12 cellular contexts compared by ENCODE assay signal in the genomic region with DNA sequence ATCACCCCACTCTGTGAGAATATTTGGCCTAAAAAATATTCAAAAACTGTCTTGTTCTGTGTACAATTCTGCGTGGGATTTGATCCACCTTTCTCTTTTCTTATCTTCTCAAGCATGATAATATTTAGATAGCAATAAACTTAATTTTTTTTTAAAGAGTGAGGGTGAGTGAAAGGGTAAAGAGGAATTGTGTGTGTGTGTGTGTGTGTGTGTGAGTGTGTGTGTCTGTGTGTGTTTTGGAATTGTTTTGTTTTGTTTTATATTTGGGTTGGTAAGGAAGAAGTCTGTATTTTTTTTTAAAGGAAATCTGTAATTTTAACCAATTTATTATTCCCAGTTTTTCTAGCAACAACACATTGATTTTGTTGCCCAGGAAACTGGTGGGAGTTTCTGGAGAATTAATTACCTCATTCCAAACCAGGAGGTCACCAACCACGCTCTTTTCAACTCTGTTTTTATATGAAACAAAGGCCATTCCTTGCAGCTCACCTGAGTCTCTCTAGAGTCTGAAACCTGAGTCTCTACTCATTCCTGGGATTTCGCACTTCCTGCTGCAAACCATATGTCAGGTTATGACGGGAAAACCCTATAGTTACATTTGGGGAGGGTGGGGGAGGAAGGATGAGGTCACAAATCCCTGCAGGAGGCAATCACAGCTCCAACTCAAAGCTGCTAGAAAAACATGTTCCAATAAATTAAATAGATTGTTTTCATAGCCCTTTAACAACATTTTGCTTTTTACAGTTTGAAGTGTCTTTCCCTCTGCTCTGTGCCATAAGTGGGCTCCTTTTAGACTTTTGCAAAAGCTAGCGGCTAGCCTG. TPM values are rescaled to one million over a fixed set of nuclear protein-coding genes. Genes with fewer than 3 reads are reported as not detected.
DNase-seq lines count a peak whose midpoint lies in the region; TF ChIP-seq lines count a peak whose summit lies in the region.
"Had no signal": no experiment of that assay in that cellular context is flagged by ENCODE, and none has a peak within 500 bp of the region (broad histone marks: within the 10 kb centered on the region; RNA-seq: fewer than 3 reads in every experiment).

No MANE protein-coding gene starts in this region.

- H3K27me3 ChIP-seq in adipocyte (replicated peaks; ENCODE audit: control insufficient read depth, insufficient read depth, low read length) (no peaks in the 10 kb centered on the region), testis (no peaks in the 10 kb centered on the region)

- TF ChIP-seq CTCF in fibroblast of villous mesenchyme (IDR thresholded peaks at IDR 0.05; ENCODE audit: insufficient read depth, low read depth, low read length) (no peak), testis (IDR thresholded peaks at IDR 0.05) (no peak)

- H3K4me1 ChIP-seq in adipocyte (ENCODE audit: control insufficient read depth, insufficient read depth, low read length) (peaks cover 48% of the 10 kb centered on the region), testis (peaks cover 21% of the 10 kb centered on the region)

- peak in 2 of 3 experiments; percentile 13 to 42 for DNase-seq in NCI-H1417 (lab: John Stamatoyannopoulos, UW)
- DNase-seq in NCI-H1417 treated with DMSO at 0.1 percent for 48 hours (lab: John Stamatoyannopoulos, UW), result no peak
- no peak for DNase-seq in adipocyte (ENCODE audit: low read depth)
- DNase-seq in fibroblast of villous mesenchyme (ENCODE audit: low read depth), result peak; percentile 36
- no peak for DNase-seq in testis
- DNase-seq in OCI-M1 (lab: John Stamatoyannopoulos, UW), result no peak
- no peak for DNase-seq in activated naive CD4-positive, alpha-beta T cell treated with anti-CD3 and anti-CD28 coated beads, Interleukin-2, amount 50 U/mL, for 16 hours
- DNase-seq in NCI-H1436 treated with DMSO at 0.1 percent for 48 hours (lab: John Stamatoyannopoulos, UW), result no peak
- DNase-seq: 8988T; activated CD4-positive, alpha-beta T cell treated with anti-CD3 and anti-CD28 coated beads, Interleukin-2, amount 10 ng/mL, durations not matched to agents 24 days and 14 days; amniotic stem cell; RPMI8226 had no signal

- no peaks in the 10 kb centered on the region for H3K9me3 ChIP-seq in adipocyte (ENCODE audit: control insufficient read depth, low read length)
- no peaks in the 10 kb centered on the region for H3K9me3 ChIP-seq in testis

- H3K27ac ChIP-seq in testis, result peak overlapping the region; percentile 42 to 78

- H3K4me3 ChIP-seq in adipocyte (ENCODE audit: low read length), result no peak overlapping the region
- H3K4me3 ChIP-seq in fibroblast of villous mesenchyme (ENCODE audit: low read depth, low read length), result no peak overlapping the region
- H3K4me3 ChIP-seq in testis, result no peak overlapping the region

- intact Hi-C loops in testis (cut with DNase I; ENCODE audit: low total_unique reads), result no loop called here

- 54 to 55% methylated on average over 5 of the region's 5 CpGs for WGBS in testis, 2 donors

- no peaks in the 10 kb centered on the region for H3K36me3 ChIP-seq in adipocyte (ENCODE audit: control insufficient read depth, insufficient read depth, low read length, severe bottlenecking)
- H3K36me3 ChIP-seq in testis (ENCODE audit: low read depth, missing control alignments), result no peaks in the 10 kb centered on the region

- no peak for TF ChIP-seq POLR2A in testis (IDR thresholded peaks at IDR 0.05)

- peak overlapping the region; percentile 35 for H3K9ac ChIP-seq in adipocyte (ENCODE audit: low read length)

RNA-seq across cellular contexts. Expression of gene XPNPEP1, which starts 38.1 kb away (rescaled TPM):
- total RNA-seq in fibroblast of villous mesenchyme (86.4 and 90.8 TPM in 2 replicates), testis (100 to 1,000 TPM in 1 of 2 donors, 10 to 100 TPM in 1; 90.2 to 118 TPM)
- 55.5 TPM for polyA plus RNA-seq in testis (ENCODE audit: insufficient read depth, low read depth, low replicate concordance)

RNA-seq across cellular contexts. Expression of gene ADD3, which starts 46.4 kb away (rescaled TPM):
- total RNA-seq in fibroblast of villous mesenchyme (68.3 and 97.6 TPM in 2 replicates), testis (100 to 1,000 TPM; 240 to 394 TPM)
- 155 TPM for polyA plus RNA-seq in testis (ENCODE audit: insufficient read depth, low read depth, low replicate concordance)

Comparison
In these comparisons a context has a peak if more than half of its experiments do, and no peak if none do; other contexts are left out.
1. DNase-seq: peak in NCI-H1417 (2 of 3) and fibroblast of villous mesenchyme (single experiment); none in NCI-H1417 treated with DMSO at 0.1 percent for 48 hours (single experiment), adipocyte (single experiment), testis (single experiment), OCI-M1 (single experiment), activated naive CD4-positive, alpha-beta T cell treated with anti-CD3 and anti-CD28 coated beads, Interleukin-2, amount 50 U/mL, for 16 hours (single experiment) and NCI-H1436 treated with DMSO at 0.1 percent for 48 hours (single experiment).